8 cellular contexts compared by ENCODE assay signal in genomic region chr6:36998723-36999466, GRCh38. TPM values are rescaled to one million over a fixed set of nuclear protein-coding genes. Genes with fewer than 3 reads are reported as not detected.
A peak's percentile ranks its signal among the peaks of the same experiment; 100 is the strongest.
DNase-seq lines count a peak whose midpoint lies in the region; ATAC-seq and TF ChIP-seq lines count a peak whose summit lies in the region.

No MANE protein-coding gene starts in this region.

- no peaks in the 10 kb centered on the region for H3K27me3 ChIP-seq in body of pancreas

- H3K9me3 ChIP-seq in body of pancreas, result no peaks in the 10 kb centered on the region

- H3K27me3 Mint-ChIP-seq in type B pancreatic cell, result peaks cover 6% of the 10 kb centered on the region

- DNase-seq in NCI-H748 (lab: John Stamatoyannopoulos, UW; ENCODE audit: unreplicated experiment) (peak; percentile 30), NCI-H748 treated with DMSO at 0.1 percent for 48 hours (lab: John Stamatoyannopoulos, UW) (no peak), body of pancreas (peak in 2 of 4 donors; percentile 28 to 39), midbrain (lab: John Stamatoyannopoulos, UW) (peak; percentile 52), type B pancreatic cell (ENCODE audit: extremely low spot score, unreplicated experiment) (no peak), inferior parietal cortex (ENCODE audit: extremely low spot score) (no peak), DMS 273 treated with DMSO at 0.1 percent for 48 hours (lab: John Stamatoyannopoulos, UW) (no peak)

- peak in 2 of 3 donors; percentile 41 to 58 for TF ChIP-seq POLR2A in body of pancreas (IDR thresholded peaks at IDR 0.05)

- ATAC-seq in body of pancreas, result peak; percentile 6
- ATAC-seq in GM19467 (IDR thresholded peaks at IDR 0.05; ENCODE audit: unreplicated experiment), result no peak

- no peaks in the 10 kb centered on the region for H3K9me3 Mint-ChIP-seq in type B pancreatic cell

- H3K4me1 ChIP-seq in body of pancreas, result peaks cover 31% of the 10 kb centered on the region

- intact Hi-C loops in body of pancreas (cut with DNase I), result no loop called here

- no peaks in the 10 kb centered on the region for H3K36me3 Mint-ChIP-seq in type B pancreatic cell

- no peak overlapping the region for H3K4me3 ChIP-seq in body of pancreas

- peak overlapping the region; percentile 51 for H3K27ac Mint-ChIP-seq in type B pancreatic cell

- TF ChIP-seq CTCF in body of pancreas (IDR thresholded peaks at IDR 0.05) (no peak), type B pancreatic cell (conservative IDR thresholded peaks at IDR 0.05) (no peak)

- H3K4me1 Mint-ChIP-seq in type B pancreatic cell (ENCODE audit: unreplicated experiment), result peaks cover 18% of the 10 kb centered on the region

- peak overlapping the region; percentile 90 to 98 (median 94) for H3K27ac ChIP-seq in body of pancreas

- H3K4me3 Mint-ChIP-seq in type B pancreatic cell, result no peak overlapping the region

- WGBS in body of pancreas, 2 donors, result 50 to 61% methylated on average over 10 to 20 of the region's 20 CpGs

- H3K36me3 ChIP-seq in body of pancreas (replicated peaks in 1 of 2; ENCODE audit: insufficient read depth in 1 of 2, low read depth in 2 of 2), result no peaks in the 10 kb centered on the region

RNA-seq across cellular contexts. Expression of gene FGD2, which starts 6.6 kb away (rescaled TPM):
- total RNA-seq in body of pancreas (10 to 100 TPM; 10.1 to 11.9 TPM), type B pancreatic cell (ENCODE audit: low replicate concordance) (0.10 TPM in 1 of 2 replicates, not detected in the other)

RNA-seq across cellular contexts. Expression of gene MTCH1, which starts 12.9 kb away (rescaled TPM):
- total RNA-seq in body of pancreas, result 100 to 1,000 TPM; 152 to 198 TPM
- total RNA-seq in type B pancreatic cell (ENCODE audit: low replicate concordance), result 163 and 184 TPM in 2 replicates

RNA-seq across cellular contexts. Expression of gene PI16, which starts 44.4 kb away (rescaled TPM):
- total RNA-seq in body of pancreas (1 to 10 TPM in 1 of 2 donors, under 1 TPM in 1; 0.33 to 3.1 TPM), type B pancreatic cell (ENCODE audit: low replicate concordance) (not detected in 2 replicates)

Comparison
In these comparisons a context has a peak if more than half of its experiments do, and no peak if none do; other contexts are left out.
1. DNase-seq: peak in NCI-H748 (single experiment) and midbrain (single experiment); none in NCI-H748 treated with DMSO at 0.1 percent for 48 hours (single experiment), type B pancreatic cell (single experiment), inferior parietal cortex (single experiment) and DMS 273 treated with DMSO at 0.1 percent for 48 hours (single experiment).
2. RNA of gene FGD2, which starts 6.6 kb away (total RNA-seq): 10.1 to 11.9 TPM in body of pancreas; 0.10 TPM in type B pancreatic cell; every median in the first group is over 10 times any median in the second.